ENCODE assay signal across 8 cellular contexts in genomic region chr13:66994097-66994496, GRCh38.
A peak's percentile ranks its signal among the peaks of the same experiment; 100 is the strongest.
DNase-seq lines count a peak whose midpoint lies in the region; ATAC-seq and TF ChIP-seq lines count a peak whose summit lies in the region.

No MANE protein-coding gene starts in this region.

- CTCF ChIA-PET in activated CD8-positive, alpha-beta T cell treated with anti-CD3 and anti-CD28 coated beads for 36 hours (lab: Charles Lee) = no interaction called here

- POLR2A ChIA-PET in activated CD8-positive, alpha-beta T cell treated with anti-CD3 and anti-CD28 coated beads for 36 hours (lab: Charles Lee) = no interaction called here

- ATAC-seq in GM19455 (IDR thresholded peaks at IDR 0.05; ENCODE audit: unreplicated experiment) (peak; percentile 54), HG03469 (IDR thresholded peaks at IDR 0.05; ENCODE audit: unreplicated experiment) (peak; percentile 55)
- peak; percentile 79 for ATAC-seq in activated CD8-positive, alpha-beta T cell treated with anti-CD3 and anti-CD28 coated beads for 36 hours

- peaks cover 2% of the 10 kb centered on the region for H3K4me1 Mint-ChIP-seq in activated CD8-positive, alpha-beta T cell treated with anti-CD3 and anti-CD28 coated beads for 36 hours (ENCODE audit: low read depth)

- intact Hi-C loops in activated CD8-positive, alpha-beta T cell treated with anti-CD3 and anti-CD28 coated beads for 36 hours (cut with micrococcal nuclease) = no loop called here

- H3K4me3 Mint-ChIP-seq in activated CD8-positive, alpha-beta T cell treated with anti-CD3 and anti-CD28 coated beads for 36 hours = no peak overlapping the region

- H3K27me3 Mint-ChIP-seq in activated CD8-positive, alpha-beta T cell treated with anti-CD3 and anti-CD28 coated beads for 36 hours = no peaks in the 10 kb centered on the region

- peaks cover 2% of the 10 kb centered on the region for H3K9me3 Mint-ChIP-seq in activated CD8-positive, alpha-beta T cell treated with anti-CD3 and anti-CD28 coated beads for 36 hours

- H3K27ac Mint-ChIP-seq in activated CD8-positive, alpha-beta T cell treated with anti-CD3 and anti-CD28 coated beads for 36 hours = no peak overlapping the region

- H3K36me3 Mint-ChIP-seq in activated CD8-positive, alpha-beta T cell treated with anti-CD3 and anti-CD28 coated beads for 36 hours (ENCODE audit: low read depth) = no peaks in the 10 kb centered on the region

- DNase-seq in DMS53 treated with DMSO at 0.1 percent for 48 hours (lab: John Stamatoyannopoulos, UW; ENCODE audit: unreplicated experiment) (peak; percentile 16), glomerular endothelial cell (ENCODE audit: extremely low read depth, low read depth, low spot score) (peak; percentile 29), nucleus accumbens (lab: John Stamatoyannopoulos, UW) (peak; percentile 2 to 90 (median 78)), NCI-H2171 treated with DMSO at 0.1 percent for 48 hours (lab: John Stamatoyannopoulos, UW) (no peak), UCSD-AML1 (lab: John Stamatoyannopoulos, UW; ENCODE audit: unreplicated experiment) (no peak)
- peak; percentile 40 for DNase-seq in activated CD8-positive, alpha-beta T cell treated with anti-CD3 and anti-CD28 coated beads for 36 hours

- no peak for TF ChIP-seq CTCF in activated CD8-positive, alpha-beta T cell treated with anti-CD3 and anti-CD28 coated beads for 36 hours (IDR thresholded peaks at IDR 0.05)

Comparison
In these comparisons a context has a peak if more than half of its experiments do, and no peak if none do; other contexts are left out.
1. DNase-seq: peak in DMS53 treated with DMSO at 0.1 percent for 48 hours (single experiment), activated CD8-positive, alpha-beta T cell treated with anti-CD3 and anti-CD28 coated beads for 36 hours (single experiment), glomerular endothelial cell (single experiment) and nucleus accumbens (56 of 56); none in NCI-H2171 treated with DMSO at 0.1 percent for 48 hours (single experiment) and UCSD-AML1 (single experiment).
2. Peak in every context shown above with its lines, with median percentiles within 50 percentile points of each other: ATAC-seq.